Comparison of ENCODE assay signal across 14 cellular contexts in genomic region chr21:45367402-45368351, GRCh38. TPM values are rescaled to one million over a fixed set of nuclear protein-coding genes. Genes with fewer than 3 reads are reported as not detected.
DNase-seq lines count a peak whose midpoint lies in the region; ATAC-seq and TF ChIP-seq lines count a peak whose summit lies in the region.
"Had no signal": no experiment of that assay in that cellular context is flagged by ENCODE, and none has a peak within 500 bp of the region (broad histone marks: within the 10 kb centered on the region; RNA-seq: fewer than 3 reads in every experiment).

No MANE protein-coding gene starts in this region.

- no peak overlapping the region for H3K27ac Mint-ChIP-seq in CD8-positive, alpha-beta T cell
- H3K27ac Mint-ChIP-seq: activated CD8-positive, alpha-beta T cell treated with anti-CD3 and anti-CD28 coated beads, Interleukin-2, amount 10 ng/mL, durations not matched to agents 7 days and 5 days had no signal

- no peak for TF ChIP-seq EP300 in transverse colon (IDR thresholded peaks at IDR 0.05; ENCODE audit: low read depth)

- H3K4me3 ChIP-seq in brain microvascular endothelial cell (ENCODE audit: low read depth, low read length) (no peak overlapping the region), mesodermal cell (ENCODE audit: extremely low read depth, insufficient read depth, low read length, poor library complexity, severe bottlenecking) (no peak overlapping the region), transverse colon (no peak overlapping the region)
- H3K4me3 ChIP-seq in CD8-positive, alpha-beta T cell (ENCODE audit: low read depth, low read length): no peak overlapping the region
- H3K4me3 ChIP-seq: upper lobe of right lung had no signal

- POLR2A ChIA-PET in CD8-positive, alpha-beta T cell (lab: Charles Lee): no interaction called here

- no peak for TF ChIP-seq CTCF in brain microvascular endothelial cell (IDR thresholded peaks at IDR 0.05; ENCODE audit: low read depth, low read length, missing control alignments)
- no peak for TF ChIP-seq CTCF in transverse colon (IDR thresholded peaks at IDR 0.05)
- TF ChIP-seq CTCF in CD8-positive, alpha-beta T cell (IDR thresholded peaks at IDR 0.05): no peak

- H3K4me3 Mint-ChIP-seq in CD8-positive, alpha-beta T cell: no peak overlapping the region
- H3K4me3 Mint-ChIP-seq: activated CD8-positive, alpha-beta T cell treated with anti-CD3 and anti-CD28 coated beads, Interleukin-2, amount 10 ng/mL, durations not matched to agents 7 days and 5 days had no signal

- peaks cover 48% of the 10 kb centered on the region for H3K4me1 ChIP-seq in mesodermal cell (ENCODE audit: control insufficient read depth, insufficient read depth, low read length, poor library complexity, severe bottlenecking)
- H3K4me1 ChIP-seq in transverse colon: peaks cover 4 to 21% (median 7%) of the 10 kb centered on the region in 4 donors
- no peaks in the 10 kb centered on the region for H3K4me1 ChIP-seq in CD8-positive, alpha-beta T cell (ENCODE audit: insufficient read depth, low read length)

- H3K36me3 ChIP-seq in brain microvascular endothelial cell (replicated peaks) (no peaks in the 10 kb centered on the region), mesodermal cell (ENCODE audit: control insufficient read depth, insufficient read depth, low read length) (no peaks in the 10 kb centered on the region), transverse colon (no peaks in the 10 kb centered on the region)
- no peaks in the 10 kb centered on the region for H3K36me3 ChIP-seq in CD8-positive, alpha-beta T cell (ENCODE audit: insufficient read depth, low read length)
- H3K36me3 ChIP-seq: upper lobe of right lung had no signal

- no peak for TF ChIP-seq POLR2A in transverse colon (IDR thresholded peaks at IDR 0.05)

- intact Hi-C loops in Right ventricle myocardium inferior (cut with DNase I) (no loop called here), left ventricle myocardium superior (cut with micrococcal nuclease) (no loop called here), transverse colon (cut with DNase I; ENCODE audit: low total_unique reads) (no loop called here)
- intact Hi-C loops in CD8-positive, alpha-beta T cell (cut with DNase I, micrococcal nuclease): no loop called here

- peak; percentile 62 for DNase-seq in Right ventricle myocardium inferior (ENCODE audit: missing footprints)
- no peak for DNase-seq in left ventricle myocardium superior
- DNase-seq in brain microvascular endothelial cell: no peak
- no peak for DNase-seq in transverse colon
- no peak for DNase-seq in NK-92 treated with Interleukin-12 subunit alpha and Interleukin-12 subunit beta, amount 100 ng/mL, for 24 hours (lab: John Stamatoyannopoulos, UW)
- no peak for DNase-seq in HUDEP-2 (lab: John Stamatoyannopoulos, UW; ENCODE audit: unreplicated experiment in 76 of 76)
- DNase-seq in CD8-positive, alpha-beta T cell: no peak
- DNase-seq: activated CD8-positive, alpha-beta T cell treated with anti-CD3 and anti-CD28 coated beads, Interleukin-2, amount 10 ng/mL, durations not matched to agents 7 days and 5 days; activated naive CD4-positive, alpha-beta T cell; cortex of kidney; DMS53; small intestine; upper lobe of right lung had no signal

- peaks cover 4% of the 10 kb centered on the region for H3K27me3 Mint-ChIP-seq in CD8-positive, alpha-beta T cell (ENCODE audit: low read depth)

- no peaks in the 10 kb centered on the region for H3K36me3 Mint-ChIP-seq in CD8-positive, alpha-beta T cell

- peaks cover 7% of the 10 kb centered on the region for H3K4me1 Mint-ChIP-seq in CD8-positive, alpha-beta T cell (ENCODE audit: low read depth)

- in situ Hi-C loops in brain microvascular endothelial cell (cut with HindIII; ENCODE audit: low pct_ligation_motif_present, low sequenced_read_pairs): no loop called here
- in situ Hi-C loops in transverse colon (cut with MboI; ENCODE audit: low pct_ligation_motif_present in 1 of 4, low pct_unique_long_range_greater_than_20kb in 1 of 4, low sequenced_read_pairs in 3 of 4): no loop called here

- ATAC-seq in Right ventricle myocardium inferior: no peak
- no peak for ATAC-seq in left ventricle myocardium superior
- no peak for ATAC-seq in CD8-positive, alpha-beta T cell
- ATAC-seq: activated CD8-positive, alpha-beta T cell treated with anti-CD3 and anti-CD28 coated beads, Interleukin-2, amount 10 ng/mL, durations not matched to agents 7 days and 5 days had no signal

- peak overlapping the region; percentile 99 for H3K27ac ChIP-seq in brain microvascular endothelial cell
- H3K27ac ChIP-seq in mesodermal cell (ENCODE audit: low read depth, low read length, severe bottlenecking): peak overlapping the region; percentile 98
- peak overlapping the region; percentile 38 to 61 (median 60) for H3K27ac ChIP-seq in transverse colon
- H3K27ac ChIP-seq in CD8-positive, alpha-beta T cell (ENCODE audit: low read depth, low read length): no peak overlapping the region
- H3K27ac ChIP-seq: upper lobe of right lung had no signal

- H3K27me3 ChIP-seq in brain microvascular endothelial cell (replicated peaks): no peaks in the 10 kb centered on the region
- no peaks in the 10 kb centered on the region for H3K27me3 ChIP-seq in transverse colon
- H3K27me3 ChIP-seq in CD8-positive, alpha-beta T cell (ENCODE audit: insufficient read depth, low read length): no peaks in the 10 kb centered on the region
- H3K27me3 ChIP-seq: upper lobe of right lung had no signal

- H3K9me3 Mint-ChIP-seq in CD8-positive, alpha-beta T cell: no peaks in the 10 kb centered on the region

- peaks cover 2% of the 10 kb centered on the region for H3K9me3 ChIP-seq in mesodermal cell (ENCODE audit: control insufficient read depth, low read length)
- H3K9me3 ChIP-seq in transverse colon: no peaks in the 10 kb centered on the region
- no peaks in the 10 kb centered on the region for H3K9me3 ChIP-seq in CD8-positive, alpha-beta T cell (ENCODE audit: low read length)
- H3K9me3 ChIP-seq: upper lobe of right lung had no signal

- CTCF ChIA-PET in CD8-positive, alpha-beta T cell (lab: Charles Lee): no interaction called here

- WGBS in mesodermal cell (ENCODE audit: insufficient coverage in 2 of 2), 2 experiments: 86 to 94% methylated on average over 22 of the region's 25 CpGs
- WGBS in transverse colon (ENCODE audit: low coverage in 1 of 2), 2 donors: 75 to 90% methylated on average over 4 to 25 of the region's 25 CpGs

RNA-seq across cellular contexts. Expression of gene COL18A1, which starts 37.3 kb away (rescaled TPM):
- total RNA-seq in Right ventricle myocardium inferior: 51.6 TPM
- 52.4 TPM for total RNA-seq in left ventricle myocardium superior
- polyA plus RNA-seq in mesodermal cell (2013, experiment 1 of 2): 343 TPM
- polyA plus RNA-seq in mesodermal cell (2013, experiment 2 of 2): 309 TPM
- total RNA-seq in transverse colon: 100 to 1,000 TPM in 1 of 4 donors, 10 to 100 TPM in 3; 19.3 to 121 (median 23.3) TPM
- 10 to 100 TPM; 60.7 to 65.3 TPM for total RNA-seq in CD8-positive, alpha-beta T cell
